In genomic region chr1:27435566-27436203, GRCh38 we compare ENCODE assay signal across 1 cellular context.
TF ChIP-seq lines count a peak whose summit lies in the region.

No MANE protein-coding gene starts in this region.

TF ChIP-seq in GM23338, 12 proteins besides CTCF, POLR2A, EP300 and RAD21 (continued from another document):
- TF ChIP-seq, protein P1, sequence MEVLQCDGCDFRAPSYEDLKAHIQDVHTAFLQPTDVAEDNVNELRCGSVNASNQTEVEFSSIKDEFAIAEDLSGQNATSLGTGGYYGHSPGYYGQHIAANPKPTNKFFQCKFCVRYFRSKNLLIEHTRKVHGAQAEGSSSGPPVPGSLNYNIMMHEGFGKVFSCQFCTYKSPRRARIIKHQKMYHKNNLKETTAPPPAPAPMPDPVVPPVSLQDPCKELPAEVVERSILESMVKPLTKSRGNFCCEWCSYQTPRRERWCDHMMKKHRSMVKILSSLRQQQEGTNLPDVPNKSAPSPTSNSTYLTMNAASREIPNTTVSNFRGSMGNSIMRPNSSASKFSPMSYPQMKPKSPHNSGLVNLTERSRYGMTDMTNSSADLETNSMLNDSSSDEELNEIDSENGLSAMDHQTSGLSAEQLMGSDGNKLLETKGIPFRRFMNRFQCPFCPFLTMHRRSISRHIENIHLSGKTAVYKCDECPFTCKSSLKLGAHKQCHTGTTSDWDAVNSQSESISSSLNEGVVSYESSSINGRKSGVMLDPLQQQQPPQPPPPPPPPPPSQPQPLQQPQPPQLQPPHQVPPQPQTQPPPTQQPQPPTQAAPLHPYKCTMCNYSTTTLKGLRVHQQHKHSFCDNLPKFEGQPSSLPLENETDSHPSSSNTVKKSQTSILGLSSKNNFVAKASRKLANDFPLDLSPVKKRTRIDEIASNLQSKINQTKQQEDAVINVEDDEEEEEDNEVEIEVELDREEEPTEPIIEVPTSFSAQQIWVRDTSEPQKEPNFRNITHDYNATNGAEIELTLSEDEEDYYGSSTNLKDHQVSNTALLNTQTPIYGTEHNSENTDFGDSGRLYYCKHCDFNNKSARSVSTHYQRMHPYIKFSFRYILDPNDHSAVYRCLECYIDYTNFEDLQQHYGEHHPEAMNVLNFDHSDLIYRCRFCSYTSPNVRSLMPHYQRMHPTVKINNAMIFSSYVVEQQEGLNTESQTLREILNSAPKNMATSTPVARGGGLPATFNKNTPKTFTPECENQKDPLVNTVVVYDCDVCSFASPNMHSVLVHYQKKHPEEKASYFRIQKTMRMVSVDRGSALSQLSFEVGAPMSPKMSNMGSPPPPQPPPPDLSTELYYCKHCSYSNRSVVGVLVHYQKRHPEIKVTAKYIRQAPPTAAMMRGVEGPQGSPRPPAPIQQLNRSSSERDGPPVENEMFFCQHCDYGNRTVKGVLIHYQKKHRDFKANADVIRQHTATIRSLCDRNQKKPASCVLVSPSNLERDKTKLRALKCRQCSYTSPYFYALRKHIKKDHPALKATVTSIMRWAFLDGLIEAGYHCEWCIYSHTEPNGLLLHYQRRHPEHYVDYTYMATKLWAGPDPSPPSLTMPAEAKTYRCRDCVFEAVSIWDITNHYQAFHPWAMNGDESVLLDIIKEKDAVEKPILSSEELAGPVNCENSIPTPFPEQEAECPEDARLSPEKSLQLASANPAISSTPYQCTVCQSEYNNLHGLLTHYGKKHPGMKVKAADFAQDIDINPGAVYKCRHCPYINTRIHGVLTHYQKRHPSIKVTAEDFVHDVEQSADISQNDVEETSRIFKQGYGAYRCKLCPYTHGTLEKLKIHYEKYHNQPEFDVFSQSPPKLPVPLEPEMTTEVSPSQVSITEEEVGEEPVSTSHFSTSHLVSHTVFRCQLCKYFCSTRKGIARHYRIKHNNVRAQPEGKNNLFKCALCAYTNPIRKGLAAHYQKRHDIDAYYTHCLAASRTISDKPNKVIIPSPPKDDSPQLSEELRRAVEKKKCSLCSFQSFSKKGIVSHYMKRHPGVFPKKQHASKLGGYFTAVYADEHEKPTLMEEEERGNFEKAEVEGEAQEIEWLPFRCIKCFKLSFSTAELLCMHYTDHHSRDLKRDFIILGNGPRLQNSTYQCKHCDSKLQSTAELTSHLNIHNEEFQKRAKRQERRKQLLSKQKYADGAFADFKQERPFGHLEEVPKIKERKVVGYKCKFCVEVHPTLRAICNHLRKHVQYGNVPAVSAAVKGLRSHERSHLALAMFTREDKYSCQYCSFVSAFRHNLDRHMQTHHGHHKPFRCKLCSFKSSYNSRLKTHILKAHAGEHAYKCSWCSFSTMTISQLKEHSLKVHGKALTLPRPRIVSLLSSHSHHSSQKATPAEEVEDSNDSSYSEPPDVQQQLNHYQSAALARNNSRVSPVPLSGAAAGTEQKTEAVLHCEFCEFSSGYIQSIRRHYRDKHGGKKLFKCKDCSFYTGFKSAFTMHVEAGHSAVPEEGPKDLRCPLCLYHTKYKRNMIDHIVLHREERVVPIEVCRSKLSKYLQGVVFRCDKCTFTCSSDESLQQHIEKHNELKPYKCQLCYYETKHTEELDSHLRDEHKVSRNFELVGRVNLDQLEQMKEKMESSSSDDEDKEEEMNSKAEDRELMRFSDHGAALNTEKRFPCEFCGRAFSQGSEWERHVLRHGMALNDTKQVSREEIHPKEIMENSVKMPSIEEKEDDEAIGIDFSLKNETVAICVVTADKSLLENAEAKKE (CRISPR knock-in tag; IDR thresholded peaks at IDR 0.05) = no peak
- TF ChIP-seq ZNF114 (CRISPR knock-in tag; IDR thresholded peaks at IDR 0.05) (no peak), CREB1 (CRISPR knock-in tag; IDR thresholded peaks at IDR 0.05; ENCODE audit: low read depth) (no peak), POLR2AphosphoS5 (IDR thresholded peaks at IDR 0.05; ENCODE audit: low read depth) (no peak), JUNB (IDR thresholded peaks at IDR 0.05; ENCODE audit: unreplicated experiment) (no peak), REST (IDR thresholded peaks at IDR 0.05; ENCODE audit: unreplicated experiment) (no peak), EZH2 (IDR thresholded peaks at IDR 0.05; ENCODE audit: low read depth, unreplicated experiment) (no peak), NANOG (IDR thresholded peaks at IDR 0.05; ENCODE audit: borderline replicate concordance) (no peak)
